ENCODE assay signal across 2 cellular contexts in the genomic region with DNA sequence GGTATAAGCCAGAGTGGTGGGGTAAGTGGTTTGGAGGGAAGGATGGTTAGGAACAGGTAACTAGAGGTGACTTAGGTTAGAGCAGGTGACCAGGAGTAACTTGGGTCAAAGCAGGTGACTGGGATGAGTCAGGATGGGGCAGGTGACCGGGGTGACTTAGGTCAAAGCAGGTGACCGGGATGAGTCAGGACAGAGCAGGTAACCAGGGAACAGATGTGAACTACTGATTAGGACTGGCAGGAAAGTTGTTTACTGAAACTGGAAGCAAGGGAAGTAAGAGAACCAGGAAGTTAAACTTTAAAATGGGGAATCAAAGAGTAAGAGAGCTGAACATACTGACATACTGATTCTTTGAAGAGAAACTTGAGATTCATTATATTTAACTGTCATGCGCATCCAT.
A peak's percentile ranks its signal among the peaks of the same experiment; 100 is the strongest.
TF ChIP-seq lines count a peak whose summit lies in the region.

No MANE protein-coding gene starts in this region.

TF ChIP-seq in GM23338, 12 proteins besides CTCF, POLR2A, EP300 and RAD21 (continued from another document):
- TF ChIP-seq EZH2phosphoT487 (IDR thresholded peaks at IDR 0.05; ENCODE audit: unreplicated experiment) (no peak), POLR2AphosphoS5 (IDR thresholded peaks at IDR 0.05; ENCODE audit: low read depth) (no peak)

TF ChIP-seq in HepG2, 621 proteins besides CTCF, POLR2A, EP300 and RAD21 (continued from another document and continues in another):
- TF ChIP-seq, protein P1, sequence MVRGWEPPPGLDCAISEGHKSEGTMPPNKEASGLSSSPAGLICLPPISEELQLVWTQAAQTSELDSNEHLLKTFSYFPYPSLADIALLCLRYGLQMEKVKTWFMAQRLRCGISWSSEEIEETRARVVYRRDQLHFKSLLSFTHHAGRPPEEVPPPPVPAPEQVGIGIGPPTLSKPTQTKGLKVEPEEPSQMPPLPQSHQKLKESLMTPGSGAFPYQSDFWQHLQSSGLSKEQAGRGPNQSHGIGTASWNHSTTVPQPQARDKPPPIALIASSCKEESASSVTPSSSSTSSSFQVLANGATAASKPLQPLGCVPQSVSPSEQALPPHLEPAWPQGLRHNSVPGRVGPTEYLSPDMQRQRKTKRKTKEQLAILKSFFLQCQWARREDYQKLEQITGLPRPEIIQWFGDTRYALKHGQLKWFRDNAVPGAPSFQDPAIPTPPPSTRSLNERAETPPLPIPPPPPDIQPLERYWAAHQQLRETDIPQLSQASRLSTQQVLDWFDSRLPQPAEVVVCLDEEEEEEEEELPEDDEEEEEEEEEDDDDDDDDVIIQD (CRISPR knock-in tag; IDR thresholded peaks at IDR 0.05; ENCODE audit: low read depth) = peak; percentile 26; the same call in 1 of the 2 replicates
- TF ChIP-seq ZEB1 (IDR thresholded peaks at IDR 0.05; ENCODE audit: insufficient replicate concordance, low read depth) (peak; percentile 83), RFX3 (CRISPR knock-in tag; IDR thresholded peaks at IDR 0.05) (no peak), KDM6A (CRISPR knock-in tag; IDR thresholded peaks at IDR 0.05; ENCODE audit: low read depth) (no peak), FOSL1 (CRISPR knock-in tag; IDR thresholded peaks at IDR 0.05; ENCODE audit: borderline replicate concordance) (peak; percentile 39; the same call in 1 of the 2 replicates), HNF1B (CRISPR knock-in tag; IDR thresholded peaks at IDR 0.05) (no peak), PAF1 (CRISPR knock-in tag; IDR thresholded peaks at IDR 0.05) (no peak), MIER3 (CRISPR knock-in tag; IDR thresholded peaks at IDR 0.05; ENCODE audit: borderline replicate concordance) (no peak), RARA (CRISPR knock-in tag; IDR thresholded peaks at IDR 0.05) (peak; percentile 73; the same call in 1 of the 2 replicates), ZNF543 (CRISPR knock-in tag; IDR thresholded peaks at IDR 0.05) (no peak), ZNF597 (CRISPR knock-in tag; IDR thresholded peaks at IDR 0.05) (no peak), EZH2 (conservative IDR thresholded peaks at IDR 0.05; ENCODE audit: low read depth, low read length) (no peak), ELF3 (CRISPR knock-in tag; IDR thresholded peaks at IDR 0.05) (peak; percentile 92), ZBTB33 (CRISPR knock-in tag; IDR thresholded peaks at IDR 0.05) (no peak), TP53 (CRISPR knock-in tag; conservative IDR thresholded peaks at IDR 0.05) (no peak), AHDC1 (CRISPR knock-in tag; IDR thresholded peaks at IDR 0.05; ENCODE audit: borderline replicate concordance) (peak; percentile 43; the same call in 1 of the 2 replicates), HNRNPK (IDR thresholded peaks at IDR 0.05; ENCODE audit: low read depth, low read length, poor library complexity, severe bottlenecking) (no peak), RXRA (CRISPR knock-in tag; IDR thresholded peaks at IDR 0.05) (peak; percentile 71; the same call in 1 of the 2 replicates), ZNF570 (CRISPR knock-in tag; IDR thresholded peaks at IDR 0.05; ENCODE audit: borderline replicate concordance) (no peak), GATAD1 (CRISPR knock-in tag; IDR thresholded peaks at IDR 0.05) (no peak), HMGXB4 (CRISPR knock-in tag; IDR thresholded peaks at IDR 0.05; ENCODE audit: borderline replicate concordance in 1 of 2, low read depth in 1 of 2) (no peak), MED1 (CRISPR knock-in tag; IDR thresholded peaks at IDR 0.05) (peak; percentile 68)
- TF ChIP-seq, protein P2, sequence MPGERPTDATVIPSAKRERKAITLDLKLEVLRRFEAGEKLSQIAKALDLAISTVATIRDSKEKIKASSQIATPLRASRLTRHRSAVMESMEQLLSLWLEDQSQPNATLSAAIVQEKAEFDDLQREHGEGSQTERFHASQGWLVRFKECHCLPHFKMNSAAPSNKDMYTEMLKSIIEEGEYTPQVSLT (CRISPR knock-in tag; IDR thresholded peaks at IDR 0.05; ENCODE audit: borderline replicate concordance, low read depth) = no peak
- TF ChIP-seq, protein P3, sequence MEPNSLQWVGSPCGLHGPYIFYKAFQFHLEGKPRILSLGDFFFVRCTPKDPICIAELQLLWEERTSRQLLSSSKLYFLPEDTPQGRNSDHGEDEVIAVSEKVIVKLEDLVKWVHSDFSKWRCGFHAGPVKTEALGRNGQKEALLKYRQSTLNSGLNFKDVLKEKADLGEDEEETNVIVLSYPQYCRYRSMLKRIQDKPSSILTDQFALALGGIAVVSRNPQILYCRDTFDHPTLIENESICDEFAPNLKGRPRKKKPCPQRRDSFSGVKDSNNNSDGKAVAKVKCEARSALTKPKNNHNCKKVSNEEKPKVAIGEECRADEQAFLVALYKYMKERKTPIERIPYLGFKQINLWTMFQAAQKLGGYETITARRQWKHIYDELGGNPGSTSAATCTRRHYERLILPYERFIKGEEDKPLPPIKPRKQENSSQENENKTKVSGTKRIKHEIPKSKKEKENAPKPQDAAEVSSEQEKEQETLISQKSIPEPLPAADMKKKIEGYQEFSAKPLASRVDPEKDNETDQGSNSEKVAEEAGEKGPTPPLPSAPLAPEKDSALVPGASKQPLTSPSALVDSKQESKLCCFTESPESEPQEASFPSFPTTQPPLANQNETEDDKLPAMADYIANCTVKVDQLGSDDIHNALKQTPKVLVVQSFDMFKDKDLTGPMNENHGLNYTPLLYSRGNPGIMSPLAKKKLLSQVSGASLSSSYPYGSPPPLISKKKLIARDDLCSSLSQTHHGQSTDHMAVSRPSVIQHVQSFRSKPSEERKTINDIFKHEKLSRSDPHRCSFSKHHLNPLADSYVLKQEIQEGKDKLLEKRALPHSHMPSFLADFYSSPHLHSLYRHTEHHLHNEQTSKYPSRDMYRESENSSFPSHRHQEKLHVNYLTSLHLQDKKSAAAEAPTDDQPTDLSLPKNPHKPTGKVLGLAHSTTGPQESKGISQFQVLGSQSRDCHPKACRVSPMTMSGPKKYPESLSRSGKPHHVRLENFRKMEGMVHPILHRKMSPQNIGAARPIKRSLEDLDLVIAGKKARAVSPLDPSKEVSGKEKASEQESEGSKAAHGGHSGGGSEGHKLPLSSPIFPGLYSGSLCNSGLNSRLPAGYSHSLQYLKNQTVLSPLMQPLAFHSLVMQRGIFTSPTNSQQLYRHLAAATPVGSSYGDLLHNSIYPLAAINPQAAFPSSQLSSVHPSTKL (CRISPR knock-in tag; IDR thresholded peaks at IDR 0.05) = peak; percentile 49
- TF ChIP-seq, protein P4, sequence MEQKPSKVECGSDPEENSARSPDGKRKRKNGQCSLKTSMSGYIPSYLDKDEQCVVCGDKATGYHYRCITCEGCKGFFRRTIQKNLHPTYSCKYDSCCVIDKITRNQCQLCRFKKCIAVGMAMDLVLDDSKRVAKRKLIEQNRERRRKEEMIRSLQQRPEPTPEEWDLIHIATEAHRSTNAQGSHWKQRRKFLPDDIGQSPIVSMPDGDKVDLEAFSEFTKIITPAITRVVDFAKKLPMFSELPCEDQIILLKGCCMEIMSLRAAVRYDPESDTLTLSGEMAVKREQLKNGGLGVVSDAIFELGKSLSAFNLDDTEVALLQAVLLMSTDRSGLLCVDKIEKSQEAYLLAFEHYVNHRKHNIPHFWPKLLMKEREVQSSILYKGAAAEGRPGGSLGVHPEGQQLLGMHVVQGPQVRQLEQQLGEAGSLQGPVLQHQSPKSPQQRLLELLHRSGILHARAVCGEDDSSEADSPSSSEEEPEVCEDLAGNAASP (CRISPR knock-in tag; IDR thresholded peaks at IDR 0.05; ENCODE audit: borderline replicate concordance) = peak; percentile 88; the same call in 1 of the 2 replicates
- TF ChIP-seq, protein P5, sequence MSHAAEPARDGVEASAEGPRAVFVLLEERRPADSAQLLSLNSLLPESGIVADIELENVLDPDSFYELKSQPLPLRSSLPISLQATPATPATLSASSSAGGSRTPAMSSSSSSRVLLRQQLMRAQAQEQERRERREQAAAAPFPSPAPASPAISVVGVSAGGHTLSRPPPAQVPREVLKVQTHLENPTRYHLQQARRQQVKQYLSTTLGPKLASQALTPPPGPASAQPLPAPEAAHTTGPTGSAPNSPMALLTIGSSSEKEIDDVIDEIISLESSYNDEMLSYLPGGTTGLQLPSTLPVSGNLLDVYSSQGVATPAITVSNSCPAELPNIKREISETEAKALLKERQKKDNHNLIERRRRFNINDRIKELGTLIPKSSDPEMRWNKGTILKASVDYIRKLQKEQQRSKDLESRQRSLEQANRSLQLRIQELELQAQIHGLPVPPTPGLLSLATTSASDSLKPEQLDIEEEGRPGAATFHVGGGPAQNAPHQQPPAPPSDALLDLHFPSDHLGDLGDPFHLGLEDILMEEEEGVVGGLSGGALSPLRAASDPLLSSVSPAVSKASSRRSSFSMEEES (CRISPR knock-in tag; IDR thresholded peaks at IDR 0.05) = peak; percentile 66
